ENCODE assay signal across 9 cellular contexts in genomic region chr12:117875652-117876491, GRCh38.
DNase-seq lines count a peak whose midpoint lies in the region; ATAC-seq and TF ChIP-seq lines count a peak whose summit lies in the region.
"Had no signal": no experiment of that assay in that cellular context is flagged by ENCODE, and none has a peak within 500 bp of the region (broad histone marks: within the 10 kb centered on the region; RNA-seq: fewer than 3 reads in every experiment).

No MANE protein-coding gene starts in this region.

- H3K4me1 ChIP-seq in mesendoderm (ENCODE audit: control insufficient read depth, low read depth, low read length) (no peaks in the 10 kb centered on the region), upper lobe of right lung (no peaks in the 10 kb centered on the region)

- H3K23ac ChIP-seq in mesendoderm (ENCODE audit: low read length): no peak overlapping the region

- DNase-seq in HFFc6 (no peak), NCI-H526 (lab: John Stamatoyannopoulos, UW) (peak; percentile 95), mesendoderm (peak; percentile 96), osteocyte (ENCODE audit: extremely low spot score, unreplicated experiment) (no peak), HuH-7.5 (ENCODE audit: low spot score) (no peak), H4 (ENCODE audit: low spot score) (no peak), upper lobe of right lung (no peak)

- H3K9me3 Mint-ChIP-seq in HFFc6: no peaks in the 10 kb centered on the region
- no peaks in the 10 kb centered on the region for H3K9me3 Mint-ChIP-seq in osteocyte (ENCODE audit: unreplicated experiment)
- H3K9me3 Mint-ChIP-seq: IgD-negative memory B cell had no signal

- intact Hi-C loops in upper lobe of right lung (cut with DNase I): no loop called here

- no peak for ATAC-seq in upper lobe of right lung

- H3K4me3 ChIP-seq in mesendoderm (ENCODE audit: low read length): no peak overlapping the region
- no peak overlapping the region for H3K4me3 ChIP-seq in upper lobe of right lung

- H2BK120ac ChIP-seq in mesendoderm (ENCODE audit: low read depth, low read length): no peak overlapping the region

- no peaks in the 10 kb centered on the region for H3K79me2 ChIP-seq in mesendoderm (ENCODE audit: control insufficient read depth, insufficient read depth, low read length)

- H3K4me3 Mint-ChIP-seq in HFFc6 (no peak overlapping the region), osteocyte (ENCODE audit: unreplicated experiment) (no peak overlapping the region)

- H3K9ac ChIP-seq in mesendoderm (ENCODE audit: low read length): no peak overlapping the region

- H3K4me1 Mint-ChIP-seq in HFFc6 (ENCODE audit: low read depth) (peaks cover 6% of the 10 kb centered on the region; the same call in 1 of the 2 replicates), osteocyte (ENCODE audit: unreplicated experiment) (peaks cover 7% of the 10 kb centered on the region)

- no peaks in the 10 kb centered on the region for H3K36me3 Mint-ChIP-seq in HFFc6 (ENCODE audit: low read depth)
- H3K36me3 Mint-ChIP-seq in osteocyte (ENCODE audit: unreplicated experiment): no peaks in the 10 kb centered on the region
- H3K36me3 Mint-ChIP-seq: IgD-negative memory B cell had no signal

- H2BK5ac ChIP-seq in mesendoderm (ENCODE audit: low read length): no peak overlapping the region

- no peak overlapping the region for H2BK15ac ChIP-seq in mesendoderm (replicated peaks; ENCODE audit: low read depth)

- WGBS in mesendoderm (ENCODE audit: extremely low coverage, insufficient coverage, low lambda C conversion rate): no CpG with 5 or more reads among the region's 33 CpGs

- H3K4me2 ChIP-seq in mesendoderm (ENCODE audit: low read length): no peak overlapping the region

- H3K27me3 Mint-ChIP-seq in HFFc6 (ENCODE audit: insufficient read depth): peaks cover 4% of the 10 kb centered on the region; the same call in 1 of the 2 replicates
- H3K27me3 Mint-ChIP-seq in osteocyte (ENCODE audit: unreplicated experiment): peaks cover 19% of the 10 kb centered on the region

- H3K4ac ChIP-seq in mesendoderm (ENCODE audit: low read depth, low read length): no peak overlapping the region

- H3K9me3 ChIP-seq in upper lobe of right lung: no peaks in the 10 kb centered on the region

- no peaks in the 10 kb centered on the region for H3K27me3 ChIP-seq in mesendoderm (ENCODE audit: insufficient read depth, low read length, poor library complexity)
- peaks cover 17% of the 10 kb centered on the region for H3K27me3 ChIP-seq in upper lobe of right lung

- H3K36me3 ChIP-seq in mesendoderm (ENCODE audit: control insufficient read depth, insufficient read depth, low read length) (no peaks in the 10 kb centered on the region), upper lobe of right lung (no peaks in the 10 kb centered on the region)

- no peak overlapping the region for H2AK5ac ChIP-seq in mesendoderm (ENCODE audit: low read length)

- H4K8ac ChIP-seq in mesendoderm (ENCODE audit: low read depth, low read length): no peak overlapping the region

- no peak for TF ChIP-seq CTCF in HFFc6 (IDR thresholded peaks at IDR 0.05)
- TF ChIP-seq CTCF in osteocyte (IDR thresholded peaks at IDR 0.05): no peak
- no peak for TF ChIP-seq CTCF in upper lobe of right lung (IDR thresholded peaks at IDR 0.05)

- peak overlapping the region; percentile 57; the same call in 1 of the 2 replicates for H3K27ac Mint-ChIP-seq in HFFc6
- H3K27ac Mint-ChIP-seq in osteocyte (ENCODE audit: unreplicated experiment): no peak overlapping the region
- H3K27ac Mint-ChIP-seq: IgD-negative memory B cell had no signal

- H3K27ac ChIP-seq in angular gyrus (ENCODE audit: low read depth, low read length): peak overlapping the region; percentile 64
- H3K27ac ChIP-seq in mesendoderm (ENCODE audit: low read depth, low read length): no peak overlapping the region
- no peak overlapping the region for H3K27ac ChIP-seq in upper lobe of right lung

- no peak overlapping the region for H3K56ac ChIP-seq in mesendoderm (ENCODE audit: low read length)

- no peaks in the 10 kb centered on the region for H3K79me1 ChIP-seq in mesendoderm (ENCODE audit: low read length)

- H4K5ac ChIP-seq in mesendoderm (ENCODE audit: low read length): no peak overlapping the region

- H3K18ac ChIP-seq in mesendoderm (ENCODE audit: low read length): no peak overlapping the region

Comparison
In these comparisons a context has a peak if more than half of its experiments do, and no peak if none do; other contexts are left out.
1. DNase-seq: peak in NCI-H526 (2 of 2) and mesendoderm (single experiment); none in HFFc6 (single experiment), osteocyte (single experiment), HuH-7.5 (single experiment), H4 (single experiment) and upper lobe of right lung (single experiment).